Comparison of ENCODE assay signal across 1 cellular context in genomic region chr14:64238049-64238448, GRCh38.
TF ChIP-seq lines count a peak whose summit lies in the region.

No MANE protein-coding gene starts in this region.

TF ChIP-seq in HepG2, 621 proteins besides CTCF, POLR2A, EP300 and RAD21:
- TF ChIP-seq GRHL1 (CRISPR knock-in tag; conservative IDR thresholded peaks at IDR 0.05) (no peak), ZNF552 (CRISPR knock-in tag; IDR thresholded peaks at IDR 0.05; ENCODE audit: borderline replicate concordance) (no peak)
- TF ChIP-seq, protein P1, sequence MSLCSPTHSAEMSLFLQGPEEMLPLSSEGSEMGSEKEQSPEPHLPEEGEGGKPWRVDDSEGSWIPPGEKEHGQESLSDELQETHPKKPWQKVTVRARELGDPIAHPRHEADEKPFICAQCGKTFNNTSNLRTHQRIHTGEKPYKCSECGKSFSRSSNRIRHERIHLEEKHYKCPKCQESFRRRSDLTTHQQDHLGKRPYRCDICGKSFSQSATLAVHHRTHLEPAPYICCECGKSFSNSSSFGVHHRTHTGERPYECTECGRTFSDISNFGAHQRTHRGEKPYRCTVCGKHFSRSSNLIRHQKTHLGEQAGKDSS (CRISPR knock-in tag; IDR thresholded peaks at IDR 0.05; ENCODE audit: borderline replicate concordance, low read depth) = no peak
